37 cellular contexts compared by ENCODE assay signal in genomic region chr10:126957111-126957510, GRCh38. TPM values are rescaled to one million over a fixed set of nuclear protein-coding genes. Genes with fewer than 3 reads are reported as not detected.
"Had no signal": no experiment of that assay in that cellular context is flagged by ENCODE, and none has a peak within 500 bp of the region (broad histone marks: within the 10 kb centered on the region; RNA-seq: fewer than 3 reads in every experiment).

No MANE protein-coding gene starts in this region.

- H3K27ac Mint-ChIP-seq: activated CD4-positive, alpha-beta memory T cell treated with anti-CD3 and anti-CD28 coated beads, Interleukin-2, amount 10 ng/mL, durations not matched to agents 7 days and 5 days; activated CD4-positive, alpha-beta T cell treated with anti-CD3 and anti-CD28 coated beads for 36 hours; activated CD4-positive, alpha-beta T cell treated with anti-CD3 and anti-CD28 coated beads, Interleukin-2, amount 10 ng/mL, durations not matched to agents 7 days and 5 days; activated CD8-positive, alpha-beta memory T cell treated with anti-CD3 and anti-CD28 coated beads, Interleukin-2, amount 10 ng/mL, durations not matched to agents 7 days and 5 days; activated CD8-positive, alpha-beta T cell treated with anti-CD3 and anti-CD28 coated beads, Interleukin-2, amount 10 ng/mL, durations not matched to agents 7 days and 5 days; activated naive CD4-positive, alpha-beta T cell treated with anti-CD3 and anti-CD28 coated beads, Interleukin-2, amount 10 ng/mL, durations not matched to agents 7 days and 5 days; activated naive CD4-positive, alpha-beta T cell treated with anti-CD3 and anti-CD28 coated beads, Interleukin-2, amount 50 U/mL, for 24 hours; activated naive CD8-positive, alpha-beta T cell; activated naive CD8-positive, alpha-beta T cell treated with anti-CD3 and anti-CD28 coated beads, Interleukin-2, amount 10 ng/mL, durations not matched to agents 7 days and 5 days; activated naive CD8-positive, alpha-beta T cell treated with anti-CD3 and anti-CD28 coated beads, Interleukin-2, amount 50 U/mL, for 24 hours; activated T-cell treated with anti-CD3 and anti-CD28 coated beads, Interleukin-2, amount 50 U/mL, for 24 hours; activated T-helper 2 cell treated with anti-CD3 and anti-CD28 coated beads, Interferon-gamma antibody, Interleukin-2, Interleukin-4, amounts not matched to agents 10 μg/mL and 5 μg/mL and 100 μg/mL, durations not matched to agents 14 hours and 24 hours and 36 hours; brain; T-helper 1 cell treated with Interleukin-12 subunit alpha and Interleukin-12 subunit beta and Interleukin-4 antibody, amounts not matched to agents 30 μg/mL and 1 μg/mL, for 36 hours; T-helper 2 cell treated with Interferon-gamma antibody and Interleukin-4, amounts not matched to agents 5 μg/mL and 100 μg/mL, for 36 hours had no signal

- H3K4me3 ChIP-seq: ascending aorta, cardiac muscle cell had no signal

- H3K27me3 ChIP-seq: ascending aorta, cardiac muscle cell had no signal

- H3K4me1 ChIP-seq: ascending aorta had no signal

- H3K9me3 ChIP-seq: ascending aorta had no signal

- H3K4me3 Mint-ChIP-seq: activated CD4-positive, alpha-beta memory T cell treated with anti-CD3 and anti-CD28 coated beads, Interleukin-2, amount 10 ng/mL, durations not matched to agents 7 days and 5 days; activated CD4-positive, alpha-beta T cell treated with anti-CD3 and anti-CD28 coated beads for 36 hours; activated CD4-positive, alpha-beta T cell treated with anti-CD3 and anti-CD28 coated beads, Interleukin-2, amount 10 ng/mL, durations not matched to agents 7 days and 5 days; activated CD8-positive, alpha-beta memory T cell treated with anti-CD3 and anti-CD28 coated beads, Interleukin-2, amount 10 ng/mL, durations not matched to agents 7 days and 5 days; activated CD8-positive, alpha-beta T cell treated with anti-CD3 and anti-CD28 coated beads, Interleukin-2, amount 10 ng/mL, durations not matched to agents 7 days and 5 days; activated naive CD4-positive, alpha-beta T cell treated with anti-CD3 and anti-CD28 coated beads, Interleukin-2, amount 10 ng/mL, durations not matched to agents 7 days and 5 days; activated naive CD4-positive, alpha-beta T cell treated with anti-CD3 and anti-CD28 coated beads, Interleukin-2, amount 50 U/mL, for 24 hours; activated naive CD8-positive, alpha-beta T cell; activated naive CD8-positive, alpha-beta T cell treated with anti-CD3 and anti-CD28 coated beads, Interleukin-2, amount 10 ng/mL, durations not matched to agents 7 days and 5 days; activated naive CD8-positive, alpha-beta T cell treated with anti-CD3 and anti-CD28 coated beads, Interleukin-2, amount 50 U/mL, for 24 hours; activated T-cell treated with anti-CD3 and anti-CD28 coated beads, Interleukin-2, amount 50 U/mL, for 24 hours; brain; central memory CD8-positive, alpha-beta T cell; T-helper 1 cell treated with Interleukin-12 subunit alpha and Interleukin-12 subunit beta and Interleukin-4 antibody, amounts not matched to agents 30 μg/mL and 1 μg/mL, for 36 hours; T-helper 2 cell treated with Interferon-gamma antibody and Interleukin-4, amounts not matched to agents 5 μg/mL and 100 μg/mL, for 36 hours; WTC11 had no signal

- H3K36me3 ChIP-seq: ascending aorta, cardiac muscle cell, WERI-Rb-1 had no signal

- H3K4me1 Mint-ChIP-seq: activated CD4-positive, alpha-beta memory T cell treated with anti-CD3 and anti-CD28 coated beads, Interleukin-2, amount 10 ng/mL, durations not matched to agents 7 days and 5 days; activated CD4-positive, alpha-beta T cell treated with anti-CD3 and anti-CD28 coated beads, Interleukin-2, amount 10 ng/mL, durations not matched to agents 7 days and 5 days; activated CD8-positive, alpha-beta memory T cell treated with anti-CD3 and anti-CD28 coated beads, Interleukin-2, amount 10 ng/mL, durations not matched to agents 7 days and 5 days; activated naive CD4-positive, alpha-beta T cell treated with anti-CD3 and anti-CD28 coated beads, Interleukin-2, amount 10 ng/mL, durations not matched to agents 7 days and 5 days; activated naive CD4-positive, alpha-beta T cell treated with anti-CD3 and anti-CD28 coated beads, Interleukin-2, amount 50 U/mL, for 24 hours; brain had no signal

- H3K9me3 Mint-ChIP-seq: activated naive CD4-positive, alpha-beta T cell treated with anti-CD3 and anti-CD28 coated beads, Interleukin-2, amount 50 U/mL, for 24 hours; activated T-cell treated with anti-CD3 and anti-CD28 coated beads, Interleukin-2, amount 50 U/mL, for 24 hours; brain; WTC11 had no signal

- DNase-seq: activated CD4-positive, alpha-beta memory T cell treated with anti-CD3 and anti-CD28 coated beads, Interleukin-2, amount 10 ng/mL, durations not matched to agents 7 days and 5 days; activated CD4-positive, alpha-beta T cell treated with anti-CD3 and anti-CD28 coated beads for 1 hour; activated CD4-positive, alpha-beta T cell treated with anti-CD3 and anti-CD28 coated beads for 36 hours; activated CD4-positive, alpha-beta T cell treated with anti-CD3 and anti-CD28 coated beads for 48 hours; activated CD4-positive, alpha-beta T cell treated with anti-CD3 and anti-CD28 coated beads, Interleukin-2, amount 10 ng/mL, durations not matched to agents 7 days and 5 days; activated CD4-positive, alpha-beta T cell treated with anti-CD3 and anti-CD28 coated beads, Interleukin-2, amount 50 U/mL, for 48 hours; activated CD4-positive, CD25-positive, alpha-beta regulatory T cell; activated CD8-positive, alpha-beta memory T cell treated with anti-CD3 and anti-CD28 coated beads for 24 hours; activated CD8-positive, alpha-beta memory T cell treated with anti-CD3 and anti-CD28 coated beads, Interleukin-2, amount 10 ng/mL, durations not matched to agents 7 days and 5 days; activated CD8-positive, alpha-beta memory T cell treated with anti-CD3 and anti-CD28 coated beads, Interleukin-2, amount 50 U/mL, for 48 hours; activated CD8-positive, alpha-beta T cell treated with anti-CD3 and anti-CD28 coated beads, Interleukin-2, amount 10 ng/mL, durations not matched to agents 7 days and 5 days; activated effector memory CD4-positive, alpha-beta T cell treated with Interleukin-2 at 50 U/mL for 16 hours; activated gamma-delta T cell; activated naive CD4-positive, alpha-beta T cell treated with anti-CD3 and anti-CD28 coated beads, Interleukin-2, amount 10 ng/mL, durations not matched to agents 7 days and 5 days; activated naive CD4-positive, alpha-beta T cell treated with Interleukin-2 at 50 U/mL for 16 hours; activated naive CD8-positive, alpha-beta T cell treated with anti-CD3 and anti-CD28 coated beads, Interleukin-2, amount 10 ng/mL, durations not matched to agents 7 days and 5 days; activated naive CD8-positive, alpha-beta T cell treated with anti-CD3 and anti-CD28 coated beads, Interleukin-2, amount 50 U/mL, for 24 hours; activated T-cell treated with anti-CD3 and anti-CD28 coated beads, Interleukin-2, amount 50 U/mL, for 24 hours; activated T-cell treated with anti-CD3 and anti-CD28 coated beads, Interleukin-2, amount 50 U/mL, for 48 hours; amygdala; anterior cingulate cortex; caudate nucleus; cerebellar nuclear complex; T-helper 1 cell; T-helper 2 cell; T-helper 9 cell; WERI-Rb-1 had no signal

- H3K36me3 Mint-ChIP-seq: activated CD8-positive, alpha-beta memory T cell treated with anti-CD3 and anti-CD28 coated beads, Interleukin-2, amount 10 ng/mL, durations not matched to agents 7 days and 5 days; activated naive CD4-positive, alpha-beta T cell treated with anti-CD3 and anti-CD28 coated beads, Interleukin-2, amount 10 ng/mL, durations not matched to agents 7 days and 5 days; activated naive CD4-positive, alpha-beta T cell treated with anti-CD3 and anti-CD28 coated beads, Interleukin-2, amount 50 U/mL, for 24 hours; activated naive CD8-positive, alpha-beta T cell; activated naive CD8-positive, alpha-beta T cell treated with anti-CD3 and anti-CD28 coated beads, Interleukin-2, amount 10 ng/mL, durations not matched to agents 7 days and 5 days; brain; WTC11 had no signal

- H3K27ac ChIP-seq: ascending aorta, cardiac muscle cell, WERI-Rb-1 had no signal

- H3K27me3 Mint-ChIP-seq: activated CD4-positive, alpha-beta memory T cell treated with anti-CD3 and anti-CD28 coated beads, Interleukin-2, amount 10 ng/mL, durations not matched to agents 7 days and 5 days; activated CD4-positive, alpha-beta T cell treated with anti-CD3 and anti-CD28 coated beads for 36 hours; activated CD4-positive, alpha-beta T cell treated with anti-CD3 and anti-CD28 coated beads, Interleukin-2, amount 10 ng/mL, durations not matched to agents 7 days and 5 days; activated CD8-positive, alpha-beta memory T cell treated with anti-CD3 and anti-CD28 coated beads, Interleukin-2, amount 10 ng/mL, durations not matched to agents 7 days and 5 days; activated naive CD4-positive, alpha-beta T cell treated with anti-CD3 and anti-CD28 coated beads, Interleukin-2, amount 10 ng/mL, durations not matched to agents 7 days and 5 days; activated naive CD4-positive, alpha-beta T cell treated with anti-CD3 and anti-CD28 coated beads, Interleukin-2, amount 50 U/mL, for 24 hours; activated naive CD8-positive, alpha-beta T cell; activated naive CD8-positive, alpha-beta T cell treated with anti-CD3 and anti-CD28 coated beads, Interleukin-2, amount 10 ng/mL, durations not matched to agents 7 days and 5 days; activated naive CD8-positive, alpha-beta T cell treated with anti-CD3 and anti-CD28 coated beads, Interleukin-2, amount 50 U/mL, for 24 hours; activated T-cell treated with anti-CD3 and anti-CD28 coated beads, Interleukin-2, amount 50 U/mL, for 24 hours; brain; central memory CD8-positive, alpha-beta T cell had no signal

RNA-seq across cellular contexts. Expression of gene DOCK1, which starts 51.9 kb away (rescaled TPM):
- total RNA-seq: activated CD8-positive, alpha-beta T cell treated with anti-CD3 and anti-CD28 coated beads, Interleukin-2, amount 10 ng/mL, durations not matched to agents 7 days and 5 days had no signal
